1 cellular context compared by ENCODE assay signal in the genomic region with DNA sequence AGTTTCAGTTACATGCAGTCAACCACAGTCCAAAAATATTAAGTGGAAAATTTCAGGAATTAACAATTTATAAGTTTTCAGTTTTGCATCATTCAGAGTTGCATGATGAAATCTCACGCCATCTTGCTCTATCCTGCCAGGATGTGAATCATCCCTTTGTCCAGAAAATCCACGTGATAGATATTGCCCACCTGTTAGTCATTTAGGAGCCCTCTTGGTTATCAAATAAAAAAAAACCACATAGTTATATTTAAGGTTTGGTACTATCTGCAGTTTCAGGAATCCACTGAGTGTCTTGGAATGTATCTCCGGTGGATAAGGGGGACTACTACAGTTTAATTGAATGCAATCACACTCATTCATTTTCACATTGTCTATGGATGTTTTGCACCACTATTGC.
A peak's percentile ranks its signal among the peaks of the same experiment; 100 is the strongest.
TF ChIP-seq lines count a peak whose summit lies in the region.

No MANE protein-coding gene starts in this region.

TF ChIP-seq in IMR-90, 13 proteins besides CTCF, POLR2A, EP300 and RAD21 (continued from another document):
- TF ChIP-seq CEBPB (IDR thresholded peaks at IDR 0.05; ENCODE audit: low read depth, low read length) = peak; percentile 94
- no peak for TF ChIP-seq MAZ (IDR thresholded peaks at IDR 0.05; ENCODE audit: borderline replicate concordance, low read depth, low read length)
